In genomic region chr15:74616020-74616939, GRCh38 we compare ENCODE assay signal across 1 cellular context.
TF ChIP-seq lines count a peak whose summit lies in the region.

No MANE protein-coding gene starts in this region.

TF ChIP-seq in GM12878, 131 proteins besides CTCF, POLR2A, EP300 and RAD21 (continued from another document):
- 0 out of 2 replicates have a peak, but pooled peaks have one; percentile 40 for TF ChIP-seq MLLT1 (IDR thresholded peaks at IDR 0.05)
- no peak for TF ChIP-seq NBN (IDR thresholded peaks at IDR 0.05)
- no peak for TF ChIP-seq SMAD5 (IDR thresholded peaks at IDR 0.05; ENCODE audit: low read depth)
- TF ChIP-seq ATF2 (IDR thresholded peaks at IDR 0.05; ENCODE audit: low read length), result no peak
- no peak for TF ChIP-seq SUPT20H (IDR thresholded peaks at IDR 0.05; ENCODE audit: borderline replicate concordance, control insufficient read depth, low read depth, low read length)
- peak; percentile 16; the same call in 1 of the 2 replicates for TF ChIP-seq POLR2AphosphoS5 (IDR thresholded peaks at IDR 0.05; ENCODE audit: low read length)
- TF ChIP-seq NR2C1 (IDR thresholded peaks at IDR 0.05), result peak; percentile 49; the same call in 1 of the 2 replicates
